1 cellular context compared by ENCODE assay signal in the genomic region with DNA sequence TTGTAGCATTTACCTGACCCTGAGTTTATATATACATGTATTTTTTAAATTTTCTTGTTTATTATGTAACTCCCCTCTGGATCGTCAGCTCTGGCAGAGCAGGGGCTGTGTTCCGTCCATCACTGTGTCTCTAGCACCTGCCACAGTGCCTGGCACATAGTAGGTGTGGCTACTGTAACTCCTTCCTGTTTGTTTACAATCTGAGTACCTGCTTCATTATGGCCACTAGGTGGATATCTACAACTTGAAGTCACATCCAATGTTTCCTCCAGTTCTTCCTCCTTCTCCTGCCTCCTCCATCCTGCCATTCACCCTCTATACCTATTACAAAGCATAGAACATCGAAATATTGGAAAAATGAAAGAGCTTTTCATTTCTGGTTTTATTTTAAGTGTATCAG.
TF ChIP-seq lines count a peak whose summit lies in the region.

No MANE protein-coding gene starts in this region.

TF ChIP-seq in GM23338, 12 proteins besides CTCF, POLR2A, EP300 and RAD21 (continued from another document):
- TF ChIP-seq, protein P1, sequence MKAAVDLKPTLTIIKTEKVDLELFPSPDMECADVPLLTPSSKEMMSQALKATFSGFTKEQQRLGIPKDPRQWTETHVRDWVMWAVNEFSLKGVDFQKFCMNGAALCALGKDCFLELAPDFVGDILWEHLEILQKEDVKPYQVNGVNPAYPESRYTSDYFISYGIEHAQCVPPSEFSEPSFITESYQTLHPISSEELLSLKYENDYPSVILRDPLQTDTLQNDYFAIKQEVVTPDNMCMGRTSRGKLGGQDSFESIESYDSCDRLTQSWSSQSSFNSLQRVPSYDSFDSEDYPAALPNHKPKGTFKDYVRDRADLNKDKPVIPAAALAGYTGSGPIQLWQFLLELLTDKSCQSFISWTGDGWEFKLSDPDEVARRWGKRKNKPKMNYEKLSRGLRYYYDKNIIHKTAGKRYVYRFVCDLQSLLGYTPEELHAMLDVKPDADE (IDR thresholded peaks at IDR 0.05), result no peak
- TF ChIP-seq, protein P2, sequence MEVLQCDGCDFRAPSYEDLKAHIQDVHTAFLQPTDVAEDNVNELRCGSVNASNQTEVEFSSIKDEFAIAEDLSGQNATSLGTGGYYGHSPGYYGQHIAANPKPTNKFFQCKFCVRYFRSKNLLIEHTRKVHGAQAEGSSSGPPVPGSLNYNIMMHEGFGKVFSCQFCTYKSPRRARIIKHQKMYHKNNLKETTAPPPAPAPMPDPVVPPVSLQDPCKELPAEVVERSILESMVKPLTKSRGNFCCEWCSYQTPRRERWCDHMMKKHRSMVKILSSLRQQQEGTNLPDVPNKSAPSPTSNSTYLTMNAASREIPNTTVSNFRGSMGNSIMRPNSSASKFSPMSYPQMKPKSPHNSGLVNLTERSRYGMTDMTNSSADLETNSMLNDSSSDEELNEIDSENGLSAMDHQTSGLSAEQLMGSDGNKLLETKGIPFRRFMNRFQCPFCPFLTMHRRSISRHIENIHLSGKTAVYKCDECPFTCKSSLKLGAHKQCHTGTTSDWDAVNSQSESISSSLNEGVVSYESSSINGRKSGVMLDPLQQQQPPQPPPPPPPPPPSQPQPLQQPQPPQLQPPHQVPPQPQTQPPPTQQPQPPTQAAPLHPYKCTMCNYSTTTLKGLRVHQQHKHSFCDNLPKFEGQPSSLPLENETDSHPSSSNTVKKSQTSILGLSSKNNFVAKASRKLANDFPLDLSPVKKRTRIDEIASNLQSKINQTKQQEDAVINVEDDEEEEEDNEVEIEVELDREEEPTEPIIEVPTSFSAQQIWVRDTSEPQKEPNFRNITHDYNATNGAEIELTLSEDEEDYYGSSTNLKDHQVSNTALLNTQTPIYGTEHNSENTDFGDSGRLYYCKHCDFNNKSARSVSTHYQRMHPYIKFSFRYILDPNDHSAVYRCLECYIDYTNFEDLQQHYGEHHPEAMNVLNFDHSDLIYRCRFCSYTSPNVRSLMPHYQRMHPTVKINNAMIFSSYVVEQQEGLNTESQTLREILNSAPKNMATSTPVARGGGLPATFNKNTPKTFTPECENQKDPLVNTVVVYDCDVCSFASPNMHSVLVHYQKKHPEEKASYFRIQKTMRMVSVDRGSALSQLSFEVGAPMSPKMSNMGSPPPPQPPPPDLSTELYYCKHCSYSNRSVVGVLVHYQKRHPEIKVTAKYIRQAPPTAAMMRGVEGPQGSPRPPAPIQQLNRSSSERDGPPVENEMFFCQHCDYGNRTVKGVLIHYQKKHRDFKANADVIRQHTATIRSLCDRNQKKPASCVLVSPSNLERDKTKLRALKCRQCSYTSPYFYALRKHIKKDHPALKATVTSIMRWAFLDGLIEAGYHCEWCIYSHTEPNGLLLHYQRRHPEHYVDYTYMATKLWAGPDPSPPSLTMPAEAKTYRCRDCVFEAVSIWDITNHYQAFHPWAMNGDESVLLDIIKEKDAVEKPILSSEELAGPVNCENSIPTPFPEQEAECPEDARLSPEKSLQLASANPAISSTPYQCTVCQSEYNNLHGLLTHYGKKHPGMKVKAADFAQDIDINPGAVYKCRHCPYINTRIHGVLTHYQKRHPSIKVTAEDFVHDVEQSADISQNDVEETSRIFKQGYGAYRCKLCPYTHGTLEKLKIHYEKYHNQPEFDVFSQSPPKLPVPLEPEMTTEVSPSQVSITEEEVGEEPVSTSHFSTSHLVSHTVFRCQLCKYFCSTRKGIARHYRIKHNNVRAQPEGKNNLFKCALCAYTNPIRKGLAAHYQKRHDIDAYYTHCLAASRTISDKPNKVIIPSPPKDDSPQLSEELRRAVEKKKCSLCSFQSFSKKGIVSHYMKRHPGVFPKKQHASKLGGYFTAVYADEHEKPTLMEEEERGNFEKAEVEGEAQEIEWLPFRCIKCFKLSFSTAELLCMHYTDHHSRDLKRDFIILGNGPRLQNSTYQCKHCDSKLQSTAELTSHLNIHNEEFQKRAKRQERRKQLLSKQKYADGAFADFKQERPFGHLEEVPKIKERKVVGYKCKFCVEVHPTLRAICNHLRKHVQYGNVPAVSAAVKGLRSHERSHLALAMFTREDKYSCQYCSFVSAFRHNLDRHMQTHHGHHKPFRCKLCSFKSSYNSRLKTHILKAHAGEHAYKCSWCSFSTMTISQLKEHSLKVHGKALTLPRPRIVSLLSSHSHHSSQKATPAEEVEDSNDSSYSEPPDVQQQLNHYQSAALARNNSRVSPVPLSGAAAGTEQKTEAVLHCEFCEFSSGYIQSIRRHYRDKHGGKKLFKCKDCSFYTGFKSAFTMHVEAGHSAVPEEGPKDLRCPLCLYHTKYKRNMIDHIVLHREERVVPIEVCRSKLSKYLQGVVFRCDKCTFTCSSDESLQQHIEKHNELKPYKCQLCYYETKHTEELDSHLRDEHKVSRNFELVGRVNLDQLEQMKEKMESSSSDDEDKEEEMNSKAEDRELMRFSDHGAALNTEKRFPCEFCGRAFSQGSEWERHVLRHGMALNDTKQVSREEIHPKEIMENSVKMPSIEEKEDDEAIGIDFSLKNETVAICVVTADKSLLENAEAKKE (CRISPR knock-in tag; IDR thresholded peaks at IDR 0.05), result no peak
- TF ChIP-seq ZNF331 (CRISPR knock-in tag; IDR thresholded peaks at IDR 0.05; ENCODE audit: low read depth) (no peak), EZH2phosphoT487 (IDR thresholded peaks at IDR 0.05; ENCODE audit: unreplicated experiment) (no peak), STAT1 (IDR thresholded peaks at IDR 0.05; ENCODE audit: unreplicated experiment) (no peak), ZNF114 (CRISPR knock-in tag; IDR thresholded peaks at IDR 0.05) (no peak)
- TF ChIP-seq, protein P3, sequence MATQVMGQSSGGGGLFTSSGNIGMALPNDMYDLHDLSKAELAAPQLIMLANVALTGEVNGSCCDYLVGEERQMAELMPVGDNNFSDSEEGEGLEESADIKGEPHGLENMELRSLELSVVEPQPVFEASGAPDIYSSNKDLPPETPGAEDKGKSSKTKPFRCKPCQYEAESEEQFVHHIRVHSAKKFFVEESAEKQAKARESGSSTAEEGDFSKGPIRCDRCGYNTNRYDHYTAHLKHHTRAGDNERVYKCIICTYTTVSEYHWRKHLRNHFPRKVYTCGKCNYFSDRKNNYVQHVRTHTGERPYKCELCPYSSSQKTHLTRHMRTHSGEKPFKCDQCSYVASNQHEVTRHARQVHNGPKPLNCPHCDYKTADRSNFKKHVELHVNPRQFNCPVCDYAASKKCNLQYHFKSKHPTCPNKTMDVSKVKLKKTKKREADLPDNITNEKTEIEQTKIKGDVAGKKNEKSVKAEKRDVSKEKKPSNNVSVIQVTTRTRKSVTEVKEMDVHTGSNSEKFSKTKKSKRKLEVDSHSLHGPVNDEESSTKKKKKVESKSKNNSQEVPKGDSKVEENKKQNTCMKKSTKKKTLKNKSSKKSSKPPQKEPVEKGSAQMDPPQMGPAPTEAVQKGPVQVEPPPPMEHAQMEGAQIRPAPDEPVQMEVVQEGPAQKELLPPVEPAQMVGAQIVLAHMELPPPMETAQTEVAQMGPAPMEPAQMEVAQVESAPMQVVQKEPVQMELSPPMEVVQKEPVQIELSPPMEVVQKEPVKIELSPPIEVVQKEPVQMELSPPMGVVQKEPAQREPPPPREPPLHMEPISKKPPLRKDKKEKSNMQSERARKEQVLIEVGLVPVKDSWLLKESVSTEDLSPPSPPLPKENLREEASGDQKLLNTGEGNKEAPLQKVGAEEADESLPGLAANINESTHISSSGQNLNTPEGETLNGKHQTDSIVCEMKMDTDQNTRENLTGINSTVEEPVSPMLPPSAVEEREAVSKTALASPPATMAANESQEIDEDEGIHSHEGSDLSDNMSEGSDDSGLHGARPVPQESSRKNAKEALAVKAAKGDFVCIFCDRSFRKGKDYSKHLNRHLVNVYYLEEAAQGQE (IDR thresholded peaks at IDR 0.05; ENCODE audit: unreplicated experiment), result no peak
